9 cellular contexts compared by ENCODE assay signal in the genomic region with DNA sequence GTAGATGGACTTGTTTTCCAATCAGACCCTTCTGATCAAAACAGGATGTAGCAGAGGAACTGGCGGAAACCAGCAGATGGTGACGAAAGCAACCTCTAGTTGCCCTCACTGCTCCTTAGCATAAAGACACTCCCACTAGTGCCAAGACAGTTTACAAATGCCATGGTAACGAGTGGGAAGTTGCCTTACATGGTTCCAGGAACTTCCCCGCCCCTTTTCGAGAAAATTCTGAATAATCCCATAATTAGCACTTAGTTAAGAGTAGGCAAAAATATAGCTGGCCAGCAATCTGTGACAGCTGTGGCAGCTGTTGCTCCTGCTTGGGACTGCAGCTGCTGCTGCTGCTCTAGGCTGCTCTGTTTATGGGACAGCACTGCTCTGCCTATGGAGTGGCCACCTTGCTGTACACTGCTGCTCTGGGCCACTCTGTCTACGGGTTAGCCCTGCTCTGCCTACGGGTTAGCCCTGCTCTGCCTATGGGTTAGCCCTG. TPM values are rescaled to one million over a fixed set of nuclear protein-coding genes. Genes with fewer than 3 reads are reported as not detected.
DNase-seq lines count a peak whose midpoint lies in the region; ATAC-seq and TF ChIP-seq lines count a peak whose summit lies in the region.
"Had no signal": no experiment of that assay in that cellular context is flagged by ENCODE, and none has a peak within 500 bp of the region (broad histone marks: within the 10 kb centered on the region; RNA-seq: fewer than 3 reads in every experiment).

No MANE protein-coding gene starts in this region.

- H3K4me3 ChIP-seq in spleen, result peak overlapping the region in 1 of 8 donors; percentile 59
- H3K4me3 ChIP-seq: A549 had no signal

- peaks cover 51% of the 10 kb centered on the region for H3K4me1 Mint-ChIP-seq in activated naive CD8-positive, alpha-beta T cell treated with anti-CD3 and anti-CD28 coated beads, Interleukin-2, amount 10 ng/mL, durations not matched to agents 7 days and 5 days

- DNase-seq in NCI-H748 (lab: John Stamatoyannopoulos, UW; ENCODE audit: unreplicated experiment) (peak; percentile 6), NCI-H748 treated with DMSO at 0.1 percent for 48 hours (lab: John Stamatoyannopoulos, UW) (no peak), OCI-M1 (lab: John Stamatoyannopoulos, UW) (peak; percentile 16), spleen (peak; percentile 88), amygdala (lab: John Stamatoyannopoulos, UW) (no peak), LoVo (ENCODE audit: low spot score) (no peak)
- peak; percentile 40 for DNase-seq in activated naive CD8-positive, alpha-beta T cell treated with anti-CD3 and anti-CD28 coated beads, Interleukin-2, amount 10 ng/mL, durations not matched to agents 7 days and 5 days

- H3K4me3 Mint-ChIP-seq in activated naive CD8-positive, alpha-beta T cell treated with anti-CD3 and anti-CD28 coated beads, Interleukin-2, amount 10 ng/mL, durations not matched to agents 7 days and 5 days, result peak overlapping the region; percentile 23

- no peak for TF ChIP-seq POLR2A in spleen (IDR thresholded peaks at IDR 0.05)

- peak; percentile 63 for ATAC-seq in activated naive CD8-positive, alpha-beta T cell treated with anti-CD3 and anti-CD28 coated beads, Interleukin-2, amount 10 ng/mL, durations not matched to agents 7 days and 5 days (ENCODE audit: low read depth)
- ATAC-seq in GM19452 (IDR thresholded peaks at IDR 0.05; ENCODE audit: unreplicated experiment), result no peak
- ATAC-seq: A549 had no signal

- POLR2A ChIA-PET in activated naive CD8-positive, alpha-beta T cell treated with anti-CD3 and anti-CD28 coated beads, Interleukin-2, amount 10 ng/mL, durations not matched to agents 7 days and 5 days (lab: Charles Lee), result interaction anchor here (1.2 to 2.7 kb wide), 2 partner anchors 32 to 45 kb away, joined by 3 to 16 read pairs; no protein-coding TSS in a partner anchor

- no peaks in the 10 kb centered on the region for H3K27me3 ChIP-seq in spleen (replicated peaks in 1 of 7)

- no peaks in the 10 kb centered on the region for H3K9me3 ChIP-seq in spleen
- H3K9me3 ChIP-seq: A549 had no signal

- WGBS in spleen, 5 donors, result 35 to 53% (median 43%) methylated on average over 7 of the region's 7 CpGs

- H3K27me3 Mint-ChIP-seq in activated naive CD8-positive, alpha-beta T cell treated with anti-CD3 and anti-CD28 coated beads, Interleukin-2, amount 10 ng/mL, durations not matched to agents 7 days and 5 days, result no peaks in the 10 kb centered on the region

- intact Hi-C loops in spleen (cut with DNase I; ENCODE audit: low total_unique reads), result no loop called here

- TF ChIP-seq CTCF in spleen (IDR thresholded peaks at IDR 0.05 in 8 of 11, conservative IDR thresholded peaks at IDR 0.05 in 3 of 11), result no peak

- no peaks in the 10 kb centered on the region for H3K36me3 Mint-ChIP-seq in activated naive CD8-positive, alpha-beta T cell treated with anti-CD3 and anti-CD28 coated beads, Interleukin-2, amount 10 ng/mL, durations not matched to agents 7 days and 5 days

- no peaks in the 10 kb centered on the region for H3K36me3 ChIP-seq in spleen

- H3K27ac ChIP-seq in spleen, result peak overlapping the region; percentile 57 to 94 (median 90)
- H3K27ac ChIP-seq: A549 had no signal

- H3K4me1 ChIP-seq in spleen, result peaks cover 27 to 98% (median 52%) of the 10 kb centered on the region in 6 donors
- H3K4me1 ChIP-seq: A549 had no signal

- peak overlapping the region; percentile 62 for H3K27ac Mint-ChIP-seq in activated naive CD8-positive, alpha-beta T cell treated with anti-CD3 and anti-CD28 coated beads, Interleukin-2, amount 10 ng/mL, durations not matched to agents 7 days and 5 days

- no peaks in the 10 kb centered on the region for H3K9me3 Mint-ChIP-seq in activated naive CD8-positive, alpha-beta T cell treated with anti-CD3 and anti-CD28 coated beads, Interleukin-2, amount 10 ng/mL, durations not matched to agents 7 days and 5 days

RNA-seq across cellular contexts. Expression of a gene that starts 33.4 kb away (rescaled TPM):
- total RNA-seq in activated naive CD8-positive, alpha-beta T cell treated with anti-CD3 and anti-CD28 coated beads, Interleukin-2, amount 10 ng/mL, durations not matched to agents 7 days and 5 days, result 100 to 1,000 TPM; 179 to 195 TPM
- total RNA-seq in spleen, result 100 to 1,000 TPM; 111 to 328 (median 188) TPM
- polyA plus RNA-seq in spleen, result 1 to 10 TPM; 3.8 to 5.4 (median 5.0) TPM

Comparison
In these comparisons a context has a peak if more than half of its experiments do, and no peak if none do; other contexts are left out.
1. DNase-seq: peak in NCI-H748 (single experiment), OCI-M1 (single experiment), activated naive CD8-positive, alpha-beta T cell treated with anti-CD3 and anti-CD28 coated beads, Interleukin-2, amount 10 ng/mL, durations not matched to agents 7 days and 5 days (single experiment) and spleen (single experiment); none in NCI-H748 treated with DMSO at 0.1 percent for 48 hours (single experiment), amygdala (0 of 56) and LoVo (single experiment).